7 cellular contexts compared by ENCODE assay signal in the genomic region with DNA sequence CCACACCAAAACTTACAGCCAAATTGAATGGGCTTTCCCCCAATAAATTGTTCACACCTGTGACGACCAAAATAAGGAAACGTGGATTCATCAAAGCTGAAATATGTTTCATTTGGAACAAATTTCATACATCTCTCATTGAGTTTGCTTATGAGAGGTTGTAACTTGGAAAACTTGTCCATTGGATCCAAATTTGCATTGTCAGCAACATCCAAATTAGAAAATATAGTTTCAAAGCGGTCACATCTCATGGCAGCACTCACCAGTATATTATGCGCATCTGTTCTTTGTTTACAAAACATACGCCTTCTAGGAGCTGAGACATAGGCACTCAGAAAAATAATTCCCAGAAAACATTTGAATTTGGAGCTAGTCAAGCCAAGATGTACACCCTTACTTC.
"Had no signal": no experiment of that assay in that cellular context is flagged by ENCODE, and none has a peak within 500 bp of the region (broad histone marks: within the 10 kb centered on the region; RNA-seq: fewer than 3 reads in every experiment).

No MANE protein-coding gene starts in this region.

- ATAC-seq: GM23338, HCT116 had no signal

- H3K4me2 ChIP-seq: GM23338 had no signal

- H3K27ac ChIP-seq: HL-60 had no signal

- H3K36me3 ChIP-seq: HAP-1 had no signal

- H2AFZ ChIP-seq: GM23338 had no signal

- H3K9me3 ChIP-seq: HAP-1 had no signal

- H3K4me3 ChIP-seq: GM23338, HAP-1 had no signal

- DNase-seq: H7, HFFc6, KG1 had no signal

- H3K4me1 ChIP-seq: HAP-1 had no signal
